8 cellular contexts compared by ENCODE assay signal in the genomic region with DNA sequence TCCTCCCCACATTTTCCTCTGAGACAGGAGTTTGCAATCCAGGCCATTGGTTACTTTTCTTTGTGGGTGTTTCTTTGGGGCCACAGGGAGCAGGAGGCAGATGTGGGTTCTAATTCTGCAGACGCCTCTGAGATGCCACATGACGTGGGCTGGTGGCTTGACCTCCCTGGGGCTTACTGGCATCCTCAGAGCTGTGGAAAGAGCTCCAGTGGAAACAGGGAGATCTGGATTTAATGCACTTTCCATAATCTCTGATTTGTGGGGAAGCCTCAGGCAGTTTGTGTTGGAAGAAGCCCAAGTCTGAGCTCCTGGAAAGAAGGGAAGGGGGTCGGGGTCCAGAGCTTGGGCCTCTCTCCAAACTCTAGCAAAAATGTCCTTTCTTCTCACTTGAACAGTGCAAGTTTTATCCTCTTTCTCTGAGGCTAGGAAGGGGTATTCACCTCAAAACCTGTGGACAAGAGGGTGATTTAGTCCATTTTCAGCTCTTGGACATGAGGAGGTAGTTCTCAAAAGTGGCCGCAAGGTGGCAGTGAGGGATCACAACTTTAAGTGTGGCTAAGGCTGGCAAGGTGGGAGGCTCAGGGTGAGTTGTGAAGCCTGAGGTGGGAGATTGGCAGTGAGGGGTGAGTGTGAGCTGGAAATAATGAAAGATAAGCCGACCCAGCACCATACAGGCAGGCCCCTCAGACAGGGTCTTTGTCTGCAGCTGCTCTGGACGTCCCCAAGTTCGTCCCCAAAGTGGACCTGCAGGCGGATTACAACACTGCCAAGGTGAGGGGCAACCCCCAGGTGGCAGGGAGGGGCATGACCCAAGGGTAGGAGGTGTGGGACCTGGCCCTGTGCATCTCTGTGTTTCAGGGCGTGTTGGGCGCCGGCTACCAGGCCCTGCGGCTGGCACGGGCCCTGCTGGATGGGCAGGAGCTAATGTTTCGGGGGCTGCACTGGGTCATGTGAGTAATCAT. TPM values are rescaled to one million over a fixed set of nuclear protein-coding genes. Genes with fewer than 3 reads are reported as not detected.
DNase-seq lines count a peak whose midpoint lies in the region; ATAC-seq and TF ChIP-seq lines count a peak whose summit lies in the region.

No MANE protein-coding gene starts in this region.

- H3K4me1 ChIP-seq in endodermal cell (ENCODE audit: control insufficient read depth, insufficient read depth, low read length) (no peaks in the 10 kb centered on the region), mucosa of descending colon (ENCODE audit: low read depth) (no peaks in the 10 kb centered on the region)

- intact Hi-C loops in mucosa of descending colon (cut with DNase I, micrococcal nuclease), result no loop called here

- ATAC-seq in mucosa of descending colon (peak; percentile 72), HG02763 (IDR thresholded peaks at IDR 0.05; ENCODE audit: unreplicated experiment) (no peak)
- ATAC-seq in stimulated activated naive CD8-positive, alpha-beta T cell treated with anti-CD3 and anti-CD28 coated beads, Interleukin-15, Interleukin-2, amounts not matched to agents 100 U/mL and 50 U/mL, for 24 hours, result peak; percentile 59

- H3K27ac Mint-ChIP-seq in endodermal cell, result peak overlapping the region; percentile 50

- H3K4me3 ChIP-seq in endodermal cell (ENCODE audit: low read length) (no peak overlapping the region), mucosa of descending colon (no peak overlapping the region)

- no peak overlapping the region for H3K9ac ChIP-seq in endodermal cell (ENCODE audit: extremely low read depth, low read length, poor library complexity, severe bottlenecking)

- H3K9me3 ChIP-seq in endodermal cell (ENCODE audit: control insufficient read depth, low read length), result no peaks in the 10 kb centered on the region
- H3K9me3 ChIP-seq in mucosa of descending colon, result no peaks in the 10 kb centered on the region

- H3K4me1 Mint-ChIP-seq in endodermal cell, result peaks cover 2% of the 10 kb centered on the region

- TF ChIP-seq CTCF in endodermal cell (conservative IDR thresholded peaks at IDR 0.05) (peak; percentile 85), mucosa of descending colon (IDR thresholded peaks at IDR 0.05) (peak; percentile 50)

- H3K27me3 ChIP-seq in endodermal cell (ENCODE audit: control insufficient read depth, insufficient read depth, low read length, poor library complexity, severe bottlenecking), result no peaks in the 10 kb centered on the region

- no peaks in the 10 kb centered on the region for H3K27me3 Mint-ChIP-seq in endodermal cell (ENCODE audit: insufficient read depth)

- 48 to 80% methylated on average over 5 to 14 of the region's 14 CpGs for WGBS in endodermal cell (ENCODE audit: insufficient coverage in 1 of 2, insufficient read length in 1 of 2), 2 experiments

- peaks cover 33% of the 10 kb centered on the region for H3K36me3 Mint-ChIP-seq in endodermal cell (ENCODE audit: low read depth)

- H3K36me3 ChIP-seq in endodermal cell (ENCODE audit: control insufficient read depth, insufficient read depth, low read length), result no peaks in the 10 kb centered on the region
- no peaks in the 10 kb centered on the region for H3K36me3 ChIP-seq in mucosa of descending colon (ENCODE audit: low read depth)

- no peak overlapping the region for H3K4me3 Mint-ChIP-seq in endodermal cell

- DNase-seq in COR-L47 (lab: John Stamatoyannopoulos, UW) (peak; percentile 66), HS-5 (ENCODE audit: low read depth) (peak; percentile 48), NOMO-1 treated with dmso at 0.1 percent for 144 hours (lab: John Stamatoyannopoulos, UW; ENCODE audit: unreplicated experiment) (peak; percentile 35), endodermal cell (peak; percentile 91), mucosa of descending colon (peak in 2 of 3 donors; percentile 59 to 84)
- DNase-seq in activated CD8-positive, alpha-beta memory T cell treated with anti-CD3 and anti-CD28 coated beads for 4 hours (ENCODE audit: low read depth in 2 of 2), result peak; percentile 54
- peak; percentile 77 for DNase-seq in stimulated activated naive CD8-positive, alpha-beta T cell treated with anti-CD3 and anti-CD28 coated beads, Interleukin-15, Interleukin-2, amounts not matched to agents 100 U/mL and 50 U/mL, for 24 hours

- no peaks in the 10 kb centered on the region for H3K9me3 Mint-ChIP-seq in endodermal cell

- no peak overlapping the region for H3K27ac ChIP-seq in endodermal cell (ENCODE audit: low read depth, low read length)

RNA-seq across cellular contexts. Expression of gene IKBKE, which starts 9.2 kb away (rescaled TPM):
- total RNA-seq in endodermal cell, result 1 to 10 TPM; 5.0 to 8.5 TPM
- polyA plus RNA-seq in endodermal cell (2013, experiment 1 of 2), result 2.7 TPM
- polyA plus RNA-seq in endodermal cell (2013, experiment 2 of 2), result 1.9 TPM
- total RNA-seq in mucosa of descending colon, result 10 to 100 TPM in 2 of 3 donors, 1 to 10 TPM in 1; 9.7 to 24.7 (median 16.4) TPM

RNA-seq across cellular contexts. Expression of gene RASSF5, which starts 27.9 kb away (rescaled TPM):
- total RNA-seq in endodermal cell (under 1 TPM; 0.20 to 0.26 TPM), mucosa of descending colon (1 to 10 TPM; 5.3 to 7.6 (median 5.8) TPM)
- 0.50 TPM for polyA plus RNA-seq in endodermal cell (2013, experiment 1 of 2)
- 0.75 TPM for polyA plus RNA-seq in endodermal cell (2013, experiment 2 of 2)

Comparison
In these comparisons a context has a peak if more than half of its experiments do, and no peak if none do; other contexts are left out.
1. DNase-seq: peak in every context shown above with its lines; median percentile 91 in endodermal cell; 77 in stimulated activated naive CD8-positive, alpha-beta T cell treated with anti-CD3 and anti-CD28 coated beads, Interleukin-15, Interleukin-2, amounts not matched to agents 100 U/mL and 50 U/mL, for 24 hours; 72 in mucosa of descending colon; 66 in COR-L47; 54 in activated CD8-positive, alpha-beta memory T cell treated with anti-CD3 and anti-CD28 coated beads for 4 hours; 48 in HS-5; 35 in NOMO-1 treated with dmso at 0.1 percent for 144 hours.
2. RNA of gene RASSF5, which starts 27.9 kb away (total RNA-seq): 5.3 to 7.6 TPM in mucosa of descending colon; 0.20 to 0.26 TPM in endodermal cell; every median in the first group is over 4 times any median in the second.